Comparison of ENCODE assay signal across 8 cellular contexts in the genomic region with DNA sequence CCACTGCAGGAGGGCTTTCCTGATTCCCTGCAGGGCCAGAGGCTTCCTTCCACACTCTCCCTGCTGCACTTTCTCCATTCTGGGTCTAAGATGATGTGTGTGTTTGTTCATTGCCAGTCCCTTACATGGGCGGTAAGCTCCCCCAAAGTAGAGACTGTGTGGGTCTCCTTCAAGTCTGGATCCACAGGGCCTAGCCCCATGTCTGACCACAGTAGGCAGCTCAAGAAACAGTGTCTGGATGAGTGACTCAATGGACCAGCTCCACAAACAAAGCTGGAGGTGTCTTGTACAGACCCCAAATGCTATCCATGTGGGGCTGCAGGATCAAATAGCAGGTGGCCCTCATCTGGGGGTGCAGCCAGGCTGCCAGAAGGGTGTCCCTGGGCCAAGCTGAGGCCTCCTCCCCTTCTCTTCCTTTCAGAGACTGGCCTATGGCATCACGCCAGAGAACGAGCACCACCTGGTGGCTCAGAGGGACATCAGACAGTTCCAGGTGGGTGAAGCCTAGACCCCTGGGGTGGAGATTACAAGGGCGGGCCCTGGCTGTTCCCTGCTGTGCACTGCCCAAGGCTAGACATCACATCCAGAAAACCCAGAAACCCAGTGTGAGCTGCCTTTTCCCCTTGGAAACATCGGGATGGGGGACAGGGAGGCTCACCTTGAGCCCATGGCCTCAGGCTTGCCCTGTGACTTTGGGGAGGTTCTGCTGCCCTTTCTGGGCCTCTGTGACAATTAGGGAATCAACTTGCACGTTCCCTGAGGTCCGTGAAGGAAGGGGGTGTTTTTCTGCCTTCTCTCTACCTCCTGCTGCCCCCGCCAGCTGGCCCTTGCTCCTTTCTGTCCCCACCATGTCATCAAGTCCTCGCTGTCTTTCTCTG. TPM values are rescaled to one million over a fixed set of nuclear protein-coding genes. Genes with fewer than 3 reads are reported as not detected.
DNase-seq lines count a peak whose midpoint lies in the region; ATAC-seq and TF ChIP-seq lines count a peak whose summit lies in the region.

No MANE protein-coding gene starts in this region.

- H3K27ac ChIP-seq in C4-2B, result no peak overlapping the region
- H3K27ac ChIP-seq in OCI-LY1 (ENCODE audit: low read depth, low read length, poor library complexity, severe bottlenecking), result no peak overlapping the region
- no peak overlapping the region for H3K27ac ChIP-seq in adrenal gland

- no peak for TF ChIP-seq POLR2A in adrenal gland (IDR thresholded peaks at IDR 0.05)

- H3K4me1 ChIP-seq in OCI-LY1 (ENCODE audit: insufficient read depth, low read length, severe bottlenecking), result no peaks in the 10 kb centered on the region
- no peaks in the 10 kb centered on the region for H3K4me1 ChIP-seq in adrenal gland (replicated peaks in 1 of 2)

- ATAC-seq in GM18868 (IDR thresholded peaks at IDR 0.05; ENCODE audit: unreplicated experiment), result peak; percentile 89
- peak; percentile 80 for ATAC-seq in HG03432 (IDR thresholded peaks at IDR 0.05; ENCODE audit: unreplicated experiment)

- H2AFZ ChIP-seq in OCI-LY1 (ENCODE audit: low read length), result no peak overlapping the region

- no peaks in the 10 kb centered on the region for H4K20me1 ChIP-seq in OCI-LY1 (ENCODE audit: insufficient read depth, low read length)

- intact Hi-C loops in adrenal gland (cut with DNase I), result loop anchor here (2.0 to 10.0 kb wide), 4 partner anchors 147 to 239 kb away; no protein-coding TSS in a partner anchor

- H3K36me3 ChIP-seq in OCI-LY1 (ENCODE audit: insufficient read depth, low read length), result no peaks in the 10 kb centered on the region
- H3K36me3 ChIP-seq in adrenal gland (replicated peaks in 1 of 2), result no peaks in the 10 kb centered on the region

- no peak overlapping the region for H3K4me3 ChIP-seq in OCI-LY1 (ENCODE audit: low read depth, low read length, poor library complexity, severe bottlenecking)
- H3K4me3 ChIP-seq in adrenal gland, result no peak overlapping the region

- no peaks in the 10 kb centered on the region for H3K27me3 ChIP-seq in OCI-LY1 (ENCODE audit: insufficient read depth, low read length)
- H3K27me3 ChIP-seq in adrenal gland, result no peaks in the 10 kb centered on the region

- TF ChIP-seq CTCF in C4-2B (conservative IDR thresholded peaks at IDR 0.05) (peak; percentile 74), OCI-LY1 (IDR thresholded peaks at IDR 0.05; ENCODE audit: low read length) (peak; percentile 69), adrenal gland (IDR thresholded peaks at IDR 0.05) (peak; percentile 28 to 74 (median 57))

- H3K79me2 ChIP-seq in OCI-LY1 (ENCODE audit: insufficient read depth, low read length), result no peaks in the 10 kb centered on the region

- H3K9me3 ChIP-seq in OCI-LY1 (ENCODE audit: low read length) (no peaks in the 10 kb centered on the region), adrenal gland (replicated peaks in 1 of 3) (no peaks in the 10 kb centered on the region)

- no peak overlapping the region for H3K9ac ChIP-seq in OCI-LY1 (ENCODE audit: low read length)

- DNase-seq in adrenal gland (peak; percentile 45 to 80 (median 64)), iris pigment epithelial cell (ENCODE audit: low read depth) (peak; percentile 23), epidermal melanocyte (ENCODE audit: insufficient read length, low spot score) (no peak)
- DNase-seq in stimulated activated CD4-positive, alpha-beta T cell treated with anti-CD3 and anti-CD28 coated beads, Interleukin-2, amount 100 ng/mL, for 24 hours, result peak; percentile 42 to 55

- H3K4me2 ChIP-seq in OCI-LY1 (ENCODE audit: low read length), result no peak overlapping the region

- no peaks in the 10 kb centered on the region for H3F3A ChIP-seq in OCI-LY1 (ENCODE audit: insufficient read depth, low read length)

- no peaks in the 10 kb centered on the region for H3K9me2 ChIP-seq in OCI-LY1 (ENCODE audit: low read depth, low read length)

- 58 to 65% (median 62%) methylated on average over 8 to 9 of the region's 9 CpGs for WGBS in adrenal gland, 4 donors

RNA-seq across cellular contexts. Expression of gene SLC6A2, which starts 45.9 kb away (rescaled TPM):
- total RNA-seq in adrenal gland, result 10 to 100 TPM in 4 of 8 donors, 1 to 10 TPM in 2, under 1 TPM in 2; 0.26 to 32.8 (median 7.9) TPM
- polyA plus RNA-seq in adrenal gland, result 10 to 100 TPM in 2 of 3 donors, 1 to 10 TPM in 1; 1.6 to 12.5 (median 12.4) TPM
